ENCODE assay signal across 1 cellular context in genomic region chr22:31943976-31944699, GRCh38.
TF ChIP-seq lines count a peak whose summit lies in the region.

TSS of gene YWHAH (plus strand) at chr22:31944535. CDS start at chr22:31944734, 199 bp downstream.

TF ChIP-seq in HepG2, 621 proteins besides CTCF, POLR2A, EP300 and RAD21 (continued from another document and continues in another):
- TF ChIP-seq ZNF318 (CRISPR knock-in tag; IDR thresholded peaks at IDR 0.05) (no peak), ARID4A (CRISPR knock-in tag; IDR thresholded peaks at IDR 0.05; ENCODE audit: borderline replicate concordance) (no peak; the same call in 1 of the 2 replicates), BORCS8-MEF2B (CRISPR knock-in tag; IDR thresholded peaks at IDR 0.05) (peak; percentile 54; the same call in 1 of the 2 replicates), MYPOP (CRISPR knock-in tag; IDR thresholded peaks at IDR 0.05) (no peak), TFDP1 (CRISPR knock-in tag; IDR thresholded peaks at IDR 0.05; ENCODE audit: borderline replicate concordance) (peak; percentile 49; the same call in 1 of the 2 replicates), ZNF543 (CRISPR knock-in tag; IDR thresholded peaks at IDR 0.05) (no peak), ELF3 (CRISPR knock-in tag; IDR thresholded peaks at IDR 0.05) (no peak), ZNF792 (CRISPR knock-in tag; IDR thresholded peaks at IDR 0.05) (no peak; the same call in 1 of the 2 replicates), TERF1 (CRISPR knock-in tag; IDR thresholded peaks at IDR 0.05) (no peak), CSRNP2 (CRISPR knock-in tag; conservative IDR thresholded peaks at IDR 0.05; ENCODE audit: low read depth) (peak; percentile 83; the same call in 1 of the 2 replicates), CREB1 (IDR thresholded peaks at IDR 0.05) (peak; percentile 95), CREB1 (CRISPR knock-in tag; IDR thresholded peaks at IDR 0.05) (no peak), TFE3 (CRISPR knock-in tag; IDR thresholded peaks at IDR 0.05) (peak; percentile 39; the same call in 1 of the 2 replicates), ZBTB3 (CRISPR knock-in tag; IDR thresholded peaks at IDR 0.05; ENCODE audit: borderline replicate concordance, low read depth) (no peak), YEATS4 (CRISPR knock-in tag; IDR thresholded peaks at IDR 0.05; ENCODE audit: borderline replicate concordance) (no peak; the same call in 1 of the 2 replicates), ZNF451 (CRISPR knock-in tag; IDR thresholded peaks at IDR 0.05) (peak; percentile 81; the same call in 1 of the 2 replicates), FOXA1 (IDR thresholded peaks at IDR 0.05) (no peak), FOXA1 (CRISPR knock-in tag; IDR thresholded peaks at IDR 0.05) (peak; percentile 19; the same call in 1 of the 2 replicates), ZSCAN25 (CRISPR knock-in tag; IDR thresholded peaks at IDR 0.05) (no peak), ZKSCAN1 (IDR thresholded peaks at IDR 0.05; ENCODE audit: low read length) (no peak), HBP1 (CRISPR knock-in tag; IDR thresholded peaks at IDR 0.05; ENCODE audit: low read depth) (no peak), ZNF841 (CRISPR knock-in tag; IDR thresholded peaks at IDR 0.05; ENCODE audit: borderline replicate concordance) (0 out of 2 replicates have a peak, but pooled peaks have one; percentile 40), ZFP62 (CRISPR knock-in tag; IDR thresholded peaks at IDR 0.05) (no peak), ZNF276 (CRISPR knock-in tag; IDR thresholded peaks at IDR 0.05; ENCODE audit: low read depth) (peak; percentile 8; the same call in 1 of the 2 replicates), FOXP1 (IDR thresholded peaks at IDR 0.05) (no peak), FOXP1 (CRISPR knock-in tag; IDR thresholded peaks at IDR 0.05) (no peak)
